Comparison of ENCODE assay signal across 8 cellular contexts in genomic region chr1:28507247-28507645, GRCh38. TPM values are rescaled to one million over a fixed set of nuclear protein-coding genes. Genes with fewer than 3 reads are reported as not detected.
DNase-seq lines count a peak whose midpoint lies in the region; ATAC-seq, FAIRE-seq and TF ChIP-seq lines count a peak whose summit lies in the region.

No MANE protein-coding gene starts in this region.

- no peaks in the 10 kb centered on the region for H3K9me3 Mint-ChIP-seq in endothelial cell (ENCODE audit: unreplicated experiment)

- DNase-seq in endothelial cell (ENCODE audit: low spot score) (no peak), pancreas (no peak), ACHN (no peak), NCI-H2107 treated with DMSO at 0.1 percent for 48 hours (lab: John Stamatoyannopoulos, UW; ENCODE audit: unreplicated experiment) (no peak)

- H3K4me1 Mint-ChIP-seq in endothelial cell (ENCODE audit: unreplicated experiment): peaks cover 17% of the 10 kb centered on the region

- peak overlapping the region; percentile 97 for H3K4me3 Mint-ChIP-seq in endothelial cell (ENCODE audit: unreplicated experiment)

- peak overlapping the region; percentile 50 to 89 (median 72) for H3K4me3 ChIP-seq in pancreas

- no peak for ATAC-seq in pancreas
- no peak for ATAC-seq in GM18511 (IDR thresholded peaks at IDR 0.05; ENCODE audit: unreplicated experiment)
- no peak for ATAC-seq in GM19455 (IDR thresholded peaks at IDR 0.05; ENCODE audit: unreplicated experiment)

- peaks cover 10 to 28% (median 20%) of the 10 kb centered on the region in 3 donors for H3K4me1 ChIP-seq in pancreas

- H3K27ac ChIP-seq in pancreas: peak overlapping the region in 3 of 4 donors; percentile 1 to 87 (median 80)

- H3K27me3 ChIP-seq in pancreas: no peaks in the 10 kb centered on the region

- H3K9me3 ChIP-seq in pancreas: no peaks in the 10 kb centered on the region

- H3K36me3 Mint-ChIP-seq in endothelial cell (ENCODE audit: low read depth, unreplicated experiment): peaks cover 30% of the 10 kb centered on the region

- TF ChIP-seq CTCF in endothelial cell (IDR thresholded peaks at IDR 0.05; ENCODE audit: unreplicated experiment) (no peak), pancreas (IDR thresholded peaks at IDR 0.05) (no peak)

- peaks cover 0 to 30% (median 16%) of the 10 kb centered on the region in 3 donors for H3K36me3 ChIP-seq in pancreas

- peak; percentile 16 for TF ChIP-seq POLR2A in GM18526 (IDR thresholded peaks at IDR 0.05; ENCODE audit: extremely low read depth, insufficient read length)
- peak; percentile 31; the same call in 1 of the 2 replicates for TF ChIP-seq POLR2A in Raji (IDR thresholded peaks at IDR 0.05; ENCODE audit: insufficient read depth, low read depth, low read length)

- peak overlapping the region; percentile 94 for H3K27ac Mint-ChIP-seq in endothelial cell (ENCODE audit: unreplicated experiment)

- in situ Hi-C loops in ACHN (cut with HindIII; ENCODE audit: low pct_ligation_motif_present, low pct_unique_long_range_greater_than_20kb, low sequenced_read_pairs): no loop called here

- 6 to 8% methylated on average over 10 to 11 of the region's 11 CpGs for WGBS in pancreas, 2 donors

- peaks cover 8% of the 10 kb centered on the region for H3K27me3 Mint-ChIP-seq in endothelial cell (ENCODE audit: unreplicated experiment)

- FAIRE-seq in pancreas (lab: Jason Lieb, UNC): no peak

- intact Hi-C loops in pancreas (cut with DNase I): no loop called here

RNA-seq across cellular contexts. Expression of gene RCC1, which starts 1.4 kb away (rescaled TPM):
- total RNA-seq in endothelial cell (ENCODE audit: unreplicated experiment): 21.9 TPM
- total RNA-seq in pancreas: 10 to 100 TPM in 4 of 6 donors, 1 to 10 TPM in 2; 5.4 to 18.5 (median 12.8) TPM
- polyA plus RNA-seq in pancreas: 10 to 100 TPM in 1 of 2 donors, 1 to 10 TPM in 1; 8.7 to 11.4 TPM

RNA-seq across cellular contexts. Expression of gene TRNAU1AP, which starts 45.6 kb away (rescaled TPM):
- total RNA-seq in endothelial cell (ENCODE audit: unreplicated experiment) (39.6 TPM), pancreas (10 to 100 TPM in 3 of 6 donors, 1 to 10 TPM in 3; 5.5 to 12.2 (median 9.6) TPM)
- polyA plus RNA-seq in pancreas: 10 to 100 TPM; 16.9 to 17.8 TPM
